ENCODE assay signal across 8 cellular contexts in genomic region chr11:18468113-18468512, GRCh38. TPM values are rescaled to one million over a fixed set of nuclear protein-coding genes. Genes with fewer than 3 reads are reported as not detected.
"Had no signal": no experiment of that assay in that cellular context is flagged by ENCODE, and none has a peak within 500 bp of the region (broad histone marks: within the 10 kb centered on the region; RNA-seq: fewer than 3 reads in every experiment).

No MANE protein-coding gene starts in this region.

RNA-seq across cellular contexts. Expression of gene LDHAL6A, which starts 12.5 kb away (rescaled TPM):
- total RNA-seq: K562, M059J, OCI-LY7, PC-9, Right ventricle myocardium inferior, RPMI7951, SJCRH30, SK-MEL-5 had no signal

RNA-seq across cellular contexts. Expression of gene LDHC, which starts 56.0 kb away (rescaled TPM):
- total RNA-seq: K562, M059J, OCI-LY7, PC-9, Right ventricle myocardium inferior, RPMI7951, SJCRH30, SK-MEL-5 had no signal
